Comparison of ENCODE assay signal across 16 cellular contexts in genomic region chr2:54347622-54348021, GRCh38.
DNase-seq lines count a peak whose midpoint lies in the region; ATAC-seq and TF ChIP-seq lines count a peak whose summit lies in the region.
"Had no signal": no experiment of that assay in that cellular context is flagged by ENCODE, and none has a peak within 500 bp of the region (broad histone marks: within the 10 kb centered on the region; RNA-seq: fewer than 3 reads in every experiment).

No MANE protein-coding gene starts in this region.

- TF ChIP-seq EP300 in Ishikawa (IDR thresholded peaks at IDR 0.05; ENCODE audit: borderline replicate concordance), result no peak

- in situ Hi-C loops in ACHN (cut with HindIII; ENCODE audit: low pct_ligation_motif_present, low pct_unique_long_range_greater_than_20kb, low sequenced_read_pairs), result no loop called here

- intact Hi-C loops in cardiac septum (cut with DNase I), result no loop called here

- no peak for ATAC-seq in GM21737 (IDR thresholded peaks at IDR 0.05; ENCODE audit: unreplicated experiment)
- ATAC-seq in GM19463 (IDR thresholded peaks at IDR 0.05; ENCODE audit: unreplicated experiment), result no peak
- ATAC-seq: CD8-positive, alpha-beta T cell; HCT116 had no signal

- TF ChIP-seq RAD21 in Ishikawa (IDR thresholded peaks at IDR 0.05; ENCODE audit: low read depth), result no peak

- DNase-seq in ACHN, result peak; percentile 71
- DNase-seq in kidney tubule cell (ENCODE audit: low spot score), result peak; percentile 52
- DNase-seq in renal cortical epithelial cell (ENCODE audit: low read depth), result peak; percentile 54
- no peak for DNase-seq in cardiac septum (ENCODE audit: low spot score)
- DNase-seq: 8988T; CD8-positive, alpha-beta T cell; COR-L47; DMS79 treated with DMSO at 0.1 percent for 48 hours; GF-D8; GM23248; H7; HFFc6 had no signal

TF ChIP-seq in Ishikawa, 13 proteins besides CTCF, POLR2A, EP300 and RAD21:
- no peak for TF ChIP-seq TAF1 (IDR thresholded peaks at IDR 0.05; ENCODE audit: low read depth)
- peak; percentile 23; the same call in 1 of the 2 replicates for TF ChIP-seq TEAD4 (IDR thresholded peaks at IDR 0.05)
